Comparison of ENCODE assay signal across 1 cellular context in the genomic region with DNA sequence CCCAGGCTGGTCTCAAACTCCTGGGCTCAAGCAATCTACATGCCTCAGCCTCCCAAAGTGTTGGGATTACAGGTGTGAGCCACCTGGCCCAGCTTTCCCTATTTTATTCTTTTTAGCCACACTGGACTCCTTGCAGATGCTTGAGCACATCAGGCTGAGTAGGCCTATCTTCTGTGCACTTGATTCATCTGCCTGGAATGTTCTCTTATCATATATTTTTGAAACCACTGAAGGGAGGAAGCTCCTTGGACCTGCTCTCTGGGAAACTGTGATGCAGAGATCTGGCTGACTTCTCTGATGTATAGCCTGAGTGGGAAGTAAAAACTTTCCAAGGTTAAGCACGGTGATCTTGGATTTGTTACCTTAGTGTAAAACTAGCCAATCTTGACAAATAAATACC.
TF ChIP-seq lines count a peak whose summit lies in the region.

No MANE protein-coding gene starts in this region.

TF ChIP-seq in K562, 482 proteins besides CTCF, POLR2A, EP300 and RAD21:
- TF ChIP-seq RCOR1 (IDR thresholded peaks at IDR 0.05; ENCODE audit: borderline replicate concordance in 1 of 2, low read depth in 2 of 2, low read length in 2 of 2) (peak in 1 of 2 experiments; percentile 53; a peak in 1 of 4 replicates), GABPB2 (CRISPR knock-in tag; conservative IDR thresholded peaks at IDR 0.05) (no peak), TEAD4 (IDR thresholded peaks at IDR 0.05; ENCODE audit: low read length) (peak; percentile 77), TEAD4 (CRISPR knock-in tag; IDR thresholded peaks at IDR 0.05; ENCODE audit: borderline replicate concordance) (no peak), TEAD1 (CRISPR knock-in tag; IDR thresholded peaks at IDR 0.05) (peak; percentile 38 to 44; a peak in 1 of 4 replicates), CTBP1 (IDR thresholded peaks at IDR 0.05; ENCODE audit: borderline replicate concordance) (peak; percentile 68), JUND (IDR thresholded peaks at IDR 0.05; ENCODE audit: borderline replicate concordance, low read depth, low read length) (peak; percentile 13; the same call in 1 of the 2 replicates), JUND (tag; IDR thresholded peaks at IDR 0.05; ENCODE audit: borderline replicate concordance, low read depth, low read length) (no peak; the same call in 2 of the 3 replicates), ARID1B (IDR thresholded peaks at IDR 0.05) (0 out of 2 replicates have a peak, but pooled peaks have one; percentile 18), FOSL1 (tag; conservative IDR thresholded peaks at IDR 0.05) (peak; percentile 80), CBX5 (IDR thresholded peaks at IDR 0.05; ENCODE audit: borderline replicate concordance, low read depth) (no peak), SNRNP70 (optimal IDR thresholded peaks at IDR 0.05; ENCODE audit: low read depth, low read length) (no peak)
